In the genomic region with DNA sequence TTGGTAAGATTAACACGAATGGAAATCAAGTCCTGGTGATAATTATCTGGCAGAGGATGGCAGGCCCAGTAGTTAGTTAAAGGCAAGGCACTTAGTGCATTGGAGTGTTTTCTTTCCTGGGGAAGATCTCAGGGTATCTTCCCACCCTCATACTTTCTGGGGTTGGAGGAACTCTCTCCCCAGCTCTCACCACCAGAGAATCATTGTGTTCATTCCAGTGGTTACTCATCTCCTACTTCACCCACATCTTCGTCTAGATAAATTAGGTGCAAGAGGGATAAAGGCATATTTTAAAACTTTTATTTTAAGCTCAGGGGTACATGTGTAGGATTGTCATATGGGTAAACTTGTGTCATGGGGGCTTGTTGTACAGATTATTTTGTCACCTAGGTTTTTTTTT, we compare ENCODE assay signal across 15 cellular contexts.
"Had no signal": no experiment of that assay in that cellular context is flagged by ENCODE, and none has a peak within 500 bp of the region (broad histone marks: within the 10 kb centered on the region; RNA-seq: fewer than 3 reads in every experiment).

No MANE protein-coding gene starts in this region.

- H3K9me3 ChIP-seq: spleen had no signal

- H3K27ac ChIP-seq: spleen had no signal

- H3K4me3 ChIP-seq: lung, spleen had no signal

- H3K27me3 ChIP-seq: spleen had no signal

- ATAC-seq: activated CD8-positive, alpha-beta T cell treated with anti-CD3 and anti-CD28 coated beads for 36 hours; activated naive CD8-positive, alpha-beta T cell treated with anti-CD3 and anti-CD28 coated beads, Interleukin-2, amount 50 U/mL, for 24 hours; left colon; natural killer cell; right cardiac atrium had no signal

- H3K4me1 ChIP-seq: spleen had no signal

- DNase-seq: activated CD4-positive, alpha-beta T cell treated with anti-CD3 and anti-CD28 coated beads for 4 hours; activated CD8-positive, alpha-beta T cell treated with anti-CD3 and anti-CD28 coated beads for 36 hours; activated naive CD4-positive, alpha-beta T cell treated with Interleukin-2 at 50 U/mL for 16 hours; activated naive CD8-positive, alpha-beta T cell treated with anti-CD3 and anti-CD28 coated beads, Interleukin-2, amount 50 U/mL, for 24 hours; caudate nucleus; cortex of kidney; effector memory CD4-positive, alpha-beta T cell; left colon; natural killer cell; nucleus accumbens; right cardiac atrium; spleen; stimulated activated naive CD4-positive, alpha-beta T cell treated with Interleukin-2 at 50 U/mL for 16 hours; T1000 had no signal

- H3K36me3 ChIP-seq: spleen had no signal
